In the genomic region with DNA sequence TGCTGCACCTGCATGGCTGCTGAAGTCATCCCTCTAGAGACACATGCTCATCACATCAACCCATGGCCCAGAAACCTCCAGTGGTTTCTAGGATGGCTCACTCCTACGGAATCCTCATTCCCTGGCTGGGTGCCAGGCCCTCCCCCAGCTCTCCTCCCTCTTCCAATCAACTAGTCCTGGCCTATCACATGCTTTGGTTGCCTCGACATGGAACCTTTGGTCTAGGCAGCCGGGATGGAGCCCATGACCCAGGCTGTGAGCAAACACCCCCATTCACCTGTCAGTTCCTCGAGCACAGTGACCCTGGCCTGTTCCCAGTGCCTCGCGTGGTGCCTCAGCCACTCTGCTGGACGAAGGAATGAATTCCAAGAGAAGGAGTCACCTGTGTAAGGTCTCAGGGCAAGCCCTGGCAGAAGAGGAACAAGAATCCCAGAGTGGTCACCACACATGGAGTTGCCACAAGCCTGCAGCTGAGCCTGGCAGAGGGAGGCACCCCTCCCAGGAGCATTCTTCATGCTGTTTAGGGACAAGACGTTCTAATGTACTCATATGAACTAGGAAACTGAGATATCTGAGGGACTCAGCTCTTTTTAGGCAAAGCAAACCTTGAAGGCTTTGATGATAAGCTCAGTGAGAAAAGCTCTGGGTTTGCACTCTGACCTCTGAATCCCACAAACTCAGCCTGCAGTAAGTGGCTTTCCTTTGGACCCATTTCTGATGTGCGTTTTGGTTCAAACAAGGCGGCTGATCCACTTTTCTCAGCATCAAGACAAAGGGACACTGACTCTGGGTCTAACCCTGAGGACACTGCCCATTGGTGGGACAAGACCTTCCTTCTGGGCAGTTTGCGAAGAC, we compare ENCODE assay signal across 1 cellular context.
TF ChIP-seq lines count a peak whose summit lies in the region.

No MANE protein-coding gene starts in this region.

TF ChIP-seq in HepG2, 621 proteins besides CTCF, POLR2A, EP300 and RAD21 (continued from another document):
- TF ChIP-seq, protein P1, sequence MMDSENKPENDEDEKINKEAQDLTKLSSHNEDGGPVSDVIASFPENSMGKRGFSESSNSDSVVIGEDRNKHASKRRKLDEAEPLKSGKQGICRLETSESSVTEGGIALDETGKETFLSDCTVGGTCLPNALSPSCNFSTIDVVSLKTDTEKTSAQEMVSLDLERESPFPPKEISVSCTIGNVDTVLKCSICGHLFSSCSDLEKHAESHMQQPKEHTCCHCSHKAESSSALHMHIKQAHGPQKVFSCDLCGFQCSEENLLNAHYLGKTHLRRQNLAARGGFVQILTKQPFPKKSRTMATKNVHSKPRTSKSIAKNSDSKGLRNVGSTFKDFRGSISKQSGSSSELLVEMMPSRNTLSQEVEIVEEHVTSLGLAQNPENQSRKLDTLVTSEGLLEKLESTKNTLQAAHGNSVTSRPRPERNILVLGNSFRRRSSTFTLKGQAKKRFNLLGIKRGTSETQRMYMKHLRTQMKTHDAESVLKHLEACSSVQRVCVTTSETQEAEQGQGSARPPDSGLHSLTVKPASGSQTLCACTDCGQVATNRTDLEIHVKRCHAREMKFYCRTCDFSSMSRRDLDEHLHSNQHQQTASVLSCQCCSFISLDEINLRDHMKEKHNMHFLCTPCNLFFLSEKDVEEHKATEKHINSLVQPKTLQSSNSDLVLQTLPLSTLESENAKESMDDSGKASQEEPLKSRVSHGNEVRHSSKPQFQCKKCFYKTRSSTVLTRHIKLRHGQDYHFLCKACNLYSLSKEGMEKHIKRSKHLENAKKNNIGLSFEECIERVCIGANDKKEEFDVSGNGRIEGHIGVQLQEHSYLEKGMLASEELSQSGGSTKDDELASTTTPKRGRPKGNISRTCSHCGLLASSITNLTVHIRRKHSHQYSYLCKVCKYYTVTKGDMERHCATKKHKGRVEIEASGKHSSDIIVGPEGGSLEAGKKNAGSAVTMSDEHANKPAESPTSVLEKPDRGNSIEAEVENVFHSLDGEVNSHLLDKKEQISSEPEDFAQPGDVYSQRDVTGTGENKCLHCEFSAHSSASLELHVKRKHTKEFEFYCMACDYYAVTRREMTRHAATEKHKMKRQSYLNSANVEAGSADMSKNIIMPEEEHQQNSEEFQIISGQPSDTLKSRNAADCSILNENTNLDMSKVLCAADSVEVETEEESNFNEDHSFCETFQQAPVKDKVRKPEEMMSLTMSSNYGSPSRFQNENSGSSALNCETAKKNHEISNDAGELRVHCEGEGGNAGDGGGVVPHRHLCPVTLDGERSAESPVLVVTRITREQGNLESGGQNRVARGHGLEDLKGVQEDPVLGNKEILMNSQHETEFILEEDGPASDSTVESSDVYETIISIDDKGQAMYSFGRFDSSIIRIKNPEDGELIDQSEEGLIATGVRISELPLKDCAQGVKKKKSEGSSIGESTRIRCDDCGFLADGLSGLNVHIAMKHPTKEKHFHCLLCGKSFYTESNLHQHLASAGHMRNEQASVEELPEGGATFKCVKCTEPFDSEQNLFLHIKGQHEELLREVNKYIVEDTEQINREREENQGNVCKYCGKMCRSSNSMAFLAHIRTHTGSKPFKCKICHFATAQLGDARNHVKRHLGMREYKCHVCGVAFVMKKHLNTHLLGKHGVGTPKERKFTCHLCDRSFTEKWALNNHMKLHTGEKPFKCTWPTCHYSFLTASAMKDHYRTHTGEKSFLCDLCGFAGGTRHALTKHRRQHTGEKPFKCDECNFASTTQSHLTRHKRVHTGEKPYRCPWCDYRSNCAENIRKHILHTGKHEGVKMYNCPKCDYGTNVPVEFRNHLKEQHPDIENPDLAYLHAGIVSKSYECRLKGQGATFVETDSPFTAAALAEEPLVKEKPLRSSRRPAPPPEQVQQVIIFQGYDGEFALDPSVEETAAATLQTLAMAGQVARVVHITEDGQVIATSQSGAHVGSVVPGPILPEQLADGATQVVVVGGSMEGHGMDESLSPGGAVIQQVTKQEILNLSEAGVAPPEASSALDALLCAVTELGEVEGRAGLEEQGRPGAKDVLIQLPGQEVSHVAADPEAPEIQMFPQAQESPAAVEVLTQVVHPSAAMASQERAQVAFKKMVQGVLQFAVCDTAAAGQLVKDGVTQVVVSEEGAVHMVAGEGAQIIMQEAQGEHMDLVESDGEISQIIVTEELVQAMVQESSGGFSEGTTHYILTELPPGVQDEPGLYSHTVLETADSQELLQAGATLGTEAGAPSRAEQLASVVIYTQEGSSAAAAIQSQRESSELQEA (CRISPR knock-in tag; IDR thresholded peaks at IDR 0.05; ENCODE audit: not compliant biosample characterization): peak; percentile 26
- TF ChIP-seq HOXA9 (CRISPR knock-in tag; IDR thresholded peaks at IDR 0.05; ENCODE audit: borderline replicate concordance): no peak
- TF ChIP-seq, protein P2, sequence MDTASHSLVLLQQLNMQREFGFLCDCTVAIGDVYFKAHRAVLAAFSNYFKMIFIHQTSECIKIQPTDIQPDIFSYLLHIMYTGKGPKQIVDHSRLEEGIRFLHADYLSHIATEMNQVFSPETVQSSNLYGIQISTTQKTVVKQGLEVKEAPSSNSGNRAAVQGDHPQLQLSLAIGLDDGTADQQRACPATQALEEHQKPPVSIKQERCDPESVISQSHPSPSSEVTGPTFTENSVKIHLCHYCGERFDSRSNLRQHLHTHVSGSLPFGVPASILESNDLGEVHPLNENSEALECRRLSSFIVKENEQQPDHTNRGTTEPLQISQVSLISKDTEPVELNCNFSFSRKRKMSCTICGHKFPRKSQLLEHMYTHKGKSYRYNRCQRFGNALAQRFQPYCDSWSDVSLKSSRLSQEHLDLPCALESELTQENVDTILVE (CRISPR knock-in tag; IDR thresholded peaks at IDR 0.05): no peak
- TF ChIP-seq YEATS4 (CRISPR knock-in tag; IDR thresholded peaks at IDR 0.05; ENCODE audit: borderline replicate concordance): no peak
